30 cellular contexts compared by ENCODE assay signal in the genomic region with DNA sequence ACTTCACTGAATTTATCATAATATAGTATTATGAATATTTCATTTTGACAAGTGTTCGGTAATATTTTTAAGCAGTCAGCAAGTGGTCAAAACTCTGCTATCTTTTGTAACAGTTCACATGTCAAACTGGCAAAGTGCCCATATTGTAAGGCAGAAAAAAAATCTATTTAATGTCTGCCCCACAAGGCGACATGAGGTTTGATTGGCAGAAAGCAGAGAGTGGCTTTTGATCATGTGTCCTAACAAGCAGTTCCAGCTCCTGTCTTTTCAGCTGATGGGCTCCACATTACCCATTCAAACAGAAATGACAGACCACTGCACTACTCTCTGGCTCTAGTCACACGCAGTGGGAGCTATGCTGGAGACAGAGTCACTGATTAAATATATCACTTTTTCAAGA. TPM values are rescaled to one million over a fixed set of nuclear protein-coding genes. Genes with fewer than 3 reads are reported as not detected.
DNase-seq lines count a peak whose midpoint lies in the region; ATAC-seq, FAIRE-seq and TF ChIP-seq lines count a peak whose summit lies in the region.
"Had no signal": no experiment of that assay in that cellular context is flagged by ENCODE, and none has a peak within 500 bp of the region (broad histone marks: within the 10 kb centered on the region; RNA-seq: fewer than 3 reads in every experiment).

No MANE protein-coding gene starts in this region.

- H3K36me3 Mint-ChIP-seq in nephron (ENCODE audit: low read depth) = no peaks in the 10 kb centered on the region
- H3K36me3 Mint-ChIP-seq: activated naive CD4-positive, alpha-beta T cell treated with anti-CD3 and anti-CD28 coated beads, Interleukin-2, amount 50 U/mL, for 24 hours had no signal

- H3K9me3 ChIP-seq in testis = no peaks in the 10 kb centered on the region
- H3K9me3 ChIP-seq: esophagus squamous epithelium, lower lobe of right lung, mucosa of descending colon, neutrophil, prostate gland, stomach, tibial nerve had no signal

- H3K27me3 Mint-ChIP-seq in nephron (ENCODE audit: low read depth) = no peaks in the 10 kb centered on the region
- H3K27me3 Mint-ChIP-seq: activated naive CD4-positive, alpha-beta T cell treated with anti-CD3 and anti-CD28 coated beads, Interleukin-2, amount 50 U/mL, for 24 hours; activated T-helper 17 cell treated with anti-CD3 and anti-CD28 coated beads, Interleukin-2, amount 50 U/mL, for 72 hours had no signal

- H3K4me1 Mint-ChIP-seq in nephron = peaks cover 64% of the 10 kb centered on the region
- H3K4me1 Mint-ChIP-seq: activated naive CD4-positive, alpha-beta T cell treated with anti-CD3 and anti-CD28 coated beads, Interleukin-2, amount 50 U/mL, for 24 hours; activated T-helper 17 cell treated with anti-CD3 and anti-CD28 coated beads, Interleukin-2, amount 50 U/mL, for 72 hours; endodermal cell had no signal

- 76 to 80% methylated on average over 3 of the region's 3 CpGs for WGBS in testis, 2 donors

- TF ChIP-seq POLR2A in testis (IDR thresholded peaks at IDR 0.05) = no peak

- intact Hi-C loops in testis (cut with DNase I; ENCODE audit: low total_unique reads) = no loop called here

- no peak for TF ChIP-seq CTCF in D721Med (IDR thresholded peaks at IDR 0.05; ENCODE audit: insufficient read depth, missing control alignments)
- no peak for TF ChIP-seq CTCF in nephron (IDR thresholded peaks at IDR 0.05; ENCODE audit: unreplicated experiment in 3 of 3)
- no peak for TF ChIP-seq CTCF in testis (IDR thresholded peaks at IDR 0.05)

- H3K36me3 ChIP-seq in testis (ENCODE audit: low read depth, missing control alignments) = no peaks in the 10 kb centered on the region
- H3K36me3 ChIP-seq: esophagus squamous epithelium, lower lobe of right lung, neutrophil, prostate gland, stomach, tibial nerve had no signal

- peak overlapping the region; percentile 50 to 86 (median 76) for H3K27ac Mint-ChIP-seq in nephron
- H3K27ac Mint-ChIP-seq: activated naive CD4-positive, alpha-beta T cell treated with anti-CD3 and anti-CD28 coated beads, Interleukin-2, amount 50 U/mL, for 24 hours; activated T-helper 17 cell treated with anti-CD3 and anti-CD28 coated beads, Interleukin-2, amount 50 U/mL, for 72 hours; endodermal cell; H9 had no signal

- no peaks in the 10 kb centered on the region for H3K4me1 ChIP-seq in testis
- H3K4me1 ChIP-seq: prostate gland had no signal

- ATAC-seq in HG03457 (IDR thresholded peaks at IDR 0.05; ENCODE audit: unreplicated experiment) = no peak
- ATAC-seq: activated T-helper 17 cell treated with anti-CD3 and anti-CD28 coated beads, Interleukin-2, amount 50 U/mL, for 72 hours; lower lobe of right lung; mucosa of descending colon had no signal

- no peak overlapping the region for H3K4me3 ChIP-seq in testis
- H3K4me3 ChIP-seq: esophagus squamous epithelium, lower lobe of right lung, mucosa of descending colon, prostate gland, stomach, tibial nerve had no signal

- H3K9me3 Mint-ChIP-seq in nephron = no peaks in the 10 kb centered on the region
- H3K9me3 Mint-ChIP-seq: activated naive CD4-positive, alpha-beta T cell treated with anti-CD3 and anti-CD28 coated beads, Interleukin-2, amount 50 U/mL, for 24 hours; endodermal cell; H9 had no signal

- H3K27ac ChIP-seq in testis = no peak overlapping the region
- H3K27ac ChIP-seq: esophagus squamous epithelium, lower lobe of right lung, neutrophil, prostate gland, stomach, tibial nerve had no signal

- DNase-seq in NCI-H1417 (lab: John Stamatoyannopoulos, UW) = peak; percentile 12 to 69 (median 19)
- DNase-seq in NCI-H1417 treated with DMSO at 0.1 percent for 48 hours (lab: John Stamatoyannopoulos, UW) = no peak
- DNase-seq in D721Med (ENCODE audit: insufficient read length, low spot score) = no peak
- DNase-seq in NCI-H82 (lab: John Stamatoyannopoulos, UW) = peak; percentile 56
- no peak for DNase-seq in testis
- no peak for DNase-seq in GOT3 (lab: John Stamatoyannopoulos, UW)
- DNase-seq: activated CD4-positive, alpha-beta T cell treated with anti-CD3 and anti-CD28 coated beads, Interleukin-2, amount 50 U/mL, for 48 hours; activated CD8-positive, alpha-beta memory T cell treated with anti-CD3 and anti-CD28 coated beads, Interleukin-2, amount 50 U/mL, for 48 hours; cortex of kidney; DMS79 treated with DMSO at 0.1 percent for 48 hours; endodermal cell; esophagus squamous epithelium; H9; lower lobe of right lung; mucosa of descending colon; NCI-H1048; NCI-H2081; NCI-H526 treated with DMSO at 0.1 percent for 48 hours; stimulated activated CD8-positive, alpha-beta memory T cell treated with anti-CD3 and anti-CD28 coated beads, Interleukin-4, amount 100 ng/mL, for 48 hours; stomach; T-helper 9 cell had no signal

- peak; percentile 63 for FAIRE-seq in D721Med (lab: Jason Lieb, UNC)
- FAIRE-seq: keratinocyte had no signal

- H3K27me3 ChIP-seq in testis = no peaks in the 10 kb centered on the region
- H3K27me3 ChIP-seq: esophagus squamous epithelium, neutrophil, stomach, tibial nerve had no signal

- H3K4me3 Mint-ChIP-seq in nephron = no peak overlapping the region
- H3K4me3 Mint-ChIP-seq: activated naive CD4-positive, alpha-beta T cell treated with anti-CD3 and anti-CD28 coated beads, Interleukin-2, amount 50 U/mL, for 24 hours; activated T-helper 17 cell treated with anti-CD3 and anti-CD28 coated beads, Interleukin-2, amount 50 U/mL, for 72 hours; endodermal cell; H9 had no signal

RNA-seq across cellular contexts. Expression of a gene that starts 59.0 kb away (rescaled TPM):
- 10 to 100 TPM; 52.3 to 74.0 TPM for total RNA-seq in testis
- polyA plus RNA-seq in testis (ENCODE audit: insufficient read depth, low read depth, low replicate concordance) = 39.6 TPM
- total RNA-seq: A172, H9 had no signal

Comparison
In these comparisons a context has a peak if more than half of its experiments do, and no peak if none do; other contexts are left out.
1. DNase-seq: peak in NCI-H1417 (3 of 3) and NCI-H82 (single experiment); none in NCI-H1417 treated with DMSO at 0.1 percent for 48 hours (single experiment), D721Med (single experiment), testis (single experiment) and GOT3 (single experiment).